29 cellular contexts compared by ENCODE assay signal in genomic region chr9:107094370-107094769, GRCh38.
"Had no signal": no experiment of that assay in that cellular context is flagged by ENCODE, and none has a peak within 500 bp of the region (broad histone marks: within the 10 kb centered on the region; RNA-seq: fewer than 3 reads in every experiment).

No MANE protein-coding gene starts in this region.

- H3K4me1 ChIP-seq: esophagus squamous epithelium, gastroesophageal sphincter had no signal

- H3K4me3 ChIP-seq: esophagus squamous epithelium, gastroesophageal sphincter had no signal

- H3K27ac ChIP-seq: brain microvascular endothelial cell, epithelial cell of prostate, esophagus squamous epithelium, gastroesophageal sphincter, WERI-Rb-1 had no signal

- H3K27me3 ChIP-seq: brain microvascular endothelial cell, esophagus squamous epithelium, gastroesophageal sphincter had no signal

- ATAC-seq: activated CD4-positive, CD25-positive, alpha-beta regulatory T cell treated with anti-CD3 and anti-CD28 coated beads, Interleukin-2, amount 50 U/mL, for 24 hours; activated CD8-positive, alpha-beta T cell treated with anti-CD3 and anti-CD28 coated beads for 36 hours; activated T-cell treated with anti-CD3 and anti-CD28 coated beads, Interleukin-2, amount 50 U/mL, for 4 hours; activated T-helper 17 cell treated with anti-CD3 and anti-CD28 coated beads, Interleukin-2, amount 50 U/mL, for 72 hours; gastroesophageal sphincter; T-helper 17 cell had no signal

- H3K36me3 ChIP-seq: brain microvascular endothelial cell, esophagus squamous epithelium, gastroesophageal sphincter, WERI-Rb-1 had no signal

- H3K9me3 ChIP-seq: esophagus squamous epithelium had no signal

- DNase-seq: activated B cell treated with CpG ODN at 0.5 μM for 24 hours; activated CD4-positive, alpha-beta T cell treated with anti-CD3 and anti-CD28 coated beads for 48 hours; activated CD4-positive, alpha-beta T cell treated with anti-CD3 and anti-CD28 coated beads, Interleukin-2, amount 50 U/mL, for 1 hour; activated CD4-positive, alpha-beta T cell treated with anti-CD3 and anti-CD28 coated beads, Interleukin-2, amount 50 U/mL, for 48 hours; activated CD8-positive, alpha-beta memory T cell treated with anti-CD3 and anti-CD28 coated beads for 24 hours; activated CD8-positive, alpha-beta T cell treated with anti-CD3 and anti-CD28 coated beads for 36 hours; activated effector memory CD4-positive, alpha-beta T cell treated with Interleukin-2 at 50 U/mL for 16 hours; activated gamma-delta T cell treated with Interleukin-2 at 50 U/mL for 16 hours; activated naive CD4-positive, alpha-beta T cell treated with anti-CD3 and anti-CD28 coated beads, Interleukin-2, amount 50 U/mL, for 16 hours; activated naive CD4-positive, alpha-beta T cell treated with Interleukin-2 at 50 U/mL for 16 hours; activated T-cell treated with anti-CD3 and anti-CD28 coated beads, Interleukin-2, amount 50 U/mL, for 4 hours; amniotic stem cell; anterior cingulate cortex; brain microvascular endothelial cell; effector CD8-positive, alpha-beta T cell; esophagus squamous epithelium; foreskin melanocyte; T-helper 1 cell; T-helper 17 cell; T1000; WERI-Rb-1 had no signal

- FAIRE-seq: astrocyte, bronchial epithelial cell, endometrium, endothelial cell of umbilical vein had no signal
